ENCODE assay signal across 1 cellular context in the genomic region with DNA sequence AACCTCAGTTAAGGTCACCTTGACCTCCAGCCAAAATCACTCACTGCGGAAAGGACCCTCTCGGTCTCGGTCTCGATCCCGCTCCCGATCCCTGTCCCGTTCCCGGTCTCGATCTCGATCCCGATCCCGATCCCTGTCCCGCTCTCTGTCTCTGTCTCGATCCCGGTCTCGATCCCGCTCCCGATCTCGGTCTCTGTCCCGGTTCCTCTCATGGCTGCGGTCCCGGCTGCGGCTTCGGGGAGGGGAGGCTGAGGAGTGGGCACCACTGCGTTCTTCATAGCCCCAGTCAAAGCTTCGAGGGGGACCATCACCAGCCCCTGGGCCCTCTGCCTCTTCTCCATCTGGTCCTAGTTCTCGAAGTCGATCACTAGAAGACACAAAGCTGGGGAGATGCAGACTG.
TF ChIP-seq lines count a peak whose summit lies in the region.

No MANE protein-coding gene starts in this region.

TF ChIP-seq in K562, 482 proteins besides CTCF, POLR2A, EP300 and RAD21:
- TF ChIP-seq RBFOX2 (IDR thresholded peaks at IDR 0.05; ENCODE audit: low read depth, low read length) = peak; percentile 45; the same call in 1 of the 2 replicates
- TF ChIP-seq LARP7 (IDR thresholded peaks at IDR 0.05) = no peak
- TF ChIP-seq POLR2G (IDR thresholded peaks at IDR 0.05; ENCODE audit: low read depth, low read length) = 0 out of 2 replicates have a peak, but pooled peaks have one; percentile 21
